ENCODE assay signal across 8 cellular contexts in genomic region chr2:95314964-95315611, GRCh38. TPM values are rescaled to one million over a fixed set of nuclear protein-coding genes. Genes with fewer than 3 reads are reported as not detected.
DNase-seq lines count a peak whose midpoint lies in the region; ATAC-seq, FAIRE-seq and TF ChIP-seq lines count a peak whose summit lies in the region.

No MANE protein-coding gene starts in this region.

- no peaks in the 10 kb centered on the region for H3K9me3 Mint-ChIP-seq in activated T-cell treated with anti-CD3 and anti-CD28 coated beads, Interleukin-2, amount 50 U/mL, for 72 hours
- no peaks in the 10 kb centered on the region for H3K9me3 Mint-ChIP-seq in activated T-helper 17 cell treated with anti-CD3 and anti-CD28 coated beads, Interleukin-2, amount 50 U/mL, for 72 hours
- H3K9me3 Mint-ChIP-seq in activated CD4-positive, alpha-beta T cell treated with anti-CD3 and anti-CD28 coated beads, Interleukin-2, amount 10 ng/mL, durations not matched to agents 24 days and 14 days = no peaks in the 10 kb centered on the region

- no peak for ATAC-seq in lung (ENCODE audit: insufficient read depth, low FRiP score)
- no peak for ATAC-seq in activated T-cell treated with anti-CD3 and anti-CD28 coated beads, Interleukin-2, amount 50 U/mL, for 72 hours (replicated peaks in 1 of 2)
- ATAC-seq in activated T-helper 17 cell treated with anti-CD3 and anti-CD28 coated beads, Interleukin-2, amount 50 U/mL, for 72 hours (replicated peaks) = no peak

- H3K36me3 ChIP-seq in MG63 (no peaks in the 10 kb centered on the region), bronchial epithelial cell (ENCODE audit: control insufficient read depth, insufficient read depth, low read length) (no peaks in the 10 kb centered on the region), lung (ENCODE audit: control insufficient read depth in 2 of 2, insufficient read depth in 2 of 2, low read length in 2 of 2) (no peaks in the 10 kb centered on the region)

- no peaks in the 10 kb centered on the region for H3K27me3 Mint-ChIP-seq in activated T-cell treated with anti-CD3 and anti-CD28 coated beads, Interleukin-2, amount 50 U/mL, for 72 hours (ENCODE audit: low read depth)
- H3K27me3 Mint-ChIP-seq in activated T-helper 17 cell treated with anti-CD3 and anti-CD28 coated beads, Interleukin-2, amount 50 U/mL, for 72 hours = peaks cover 6% of the 10 kb centered on the region
- H3K27me3 Mint-ChIP-seq in activated CD4-positive, alpha-beta T cell treated with anti-CD3 and anti-CD28 coated beads, Interleukin-2, amount 10 ng/mL, durations not matched to agents 24 days and 14 days = no peaks in the 10 kb centered on the region

- H3K4me1 ChIP-seq in lung (ENCODE audit: control insufficient read depth in 2 of 2, insufficient read depth in 2 of 2, low read length in 2 of 2) = no peaks in the 10 kb centered on the region

- H3K27me3 ChIP-seq in MG63 = no peaks in the 10 kb centered on the region
- H3K27me3 ChIP-seq in bronchial epithelial cell (ENCODE audit: control insufficient read depth, insufficient read depth, low read length) = peaks cover 1% of the 10 kb centered on the region
- H3K27me3 ChIP-seq in lung (ENCODE audit: control insufficient read depth, insufficient read depth) = no peaks in the 10 kb centered on the region

- H3K27ac ChIP-seq in lung (ENCODE audit: low read depth in 1 of 2, low read length in 1 of 2) = no peak overlapping the region

- intact Hi-C loops in activated CD4-positive, alpha-beta T cell treated with anti-CD3 and anti-CD28 coated beads, Interleukin-2, amount 10 ng/mL, durations not matched to agents 24 days and 14 days (cut with micrococcal nuclease) = no loop called here

- no peaks in the 10 kb centered on the region for H3K4me1 Mint-ChIP-seq in activated T-cell treated with anti-CD3 and anti-CD28 coated beads, Interleukin-2, amount 50 U/mL, for 72 hours (ENCODE audit: low read depth)
- H3K4me1 Mint-ChIP-seq in activated T-helper 17 cell treated with anti-CD3 and anti-CD28 coated beads, Interleukin-2, amount 50 U/mL, for 72 hours = no peaks in the 10 kb centered on the region
- H3K4me1 Mint-ChIP-seq in activated CD4-positive, alpha-beta T cell treated with anti-CD3 and anti-CD28 coated beads, Interleukin-2, amount 10 ng/mL, durations not matched to agents 24 days and 14 days = no peaks in the 10 kb centered on the region

- 69 to 82% methylated on average over 16 of the region's 16 CpGs for WGBS in lung, 2 donors

- H3K4me3 ChIP-seq in MG63 (no peak overlapping the region), bronchial epithelial cell (ENCODE audit: low read depth, low read length) (no peak overlapping the region), lung (no peak overlapping the region)

- H3K27ac Mint-ChIP-seq in activated T-cell treated with anti-CD3 and anti-CD28 coated beads, Interleukin-2, amount 50 U/mL, for 72 hours = no peak overlapping the region
- H3K27ac Mint-ChIP-seq in activated T-helper 17 cell treated with anti-CD3 and anti-CD28 coated beads, Interleukin-2, amount 50 U/mL, for 72 hours = no peak overlapping the region
- no peak overlapping the region for H3K27ac Mint-ChIP-seq in activated CD4-positive, alpha-beta T cell treated with anti-CD3 and anti-CD28 coated beads, Interleukin-2, amount 10 ng/mL, durations not matched to agents 24 days and 14 days

- no peaks in the 10 kb centered on the region for H3K36me3 Mint-ChIP-seq in activated T-cell treated with anti-CD3 and anti-CD28 coated beads, Interleukin-2, amount 50 U/mL, for 72 hours (ENCODE audit: insufficient read depth in 2 of 2)
- H3K36me3 Mint-ChIP-seq in activated T-helper 17 cell treated with anti-CD3 and anti-CD28 coated beads, Interleukin-2, amount 50 U/mL, for 72 hours (ENCODE audit: low read depth) = no peaks in the 10 kb centered on the region
- H3K36me3 Mint-ChIP-seq in activated CD4-positive, alpha-beta T cell treated with anti-CD3 and anti-CD28 coated beads, Interleukin-2, amount 10 ng/mL, durations not matched to agents 24 days and 14 days (ENCODE audit: low read depth) = no peaks in the 10 kb centered on the region

- TF ChIP-seq CTCF in bronchial epithelial cell (IDR thresholded peaks at IDR 0.05; ENCODE audit: insufficient read depth, low read length, severe bottlenecking) = peak; percentile 95
- peak; percentile 33 for TF ChIP-seq CTCF in lung (IDR thresholded peaks at IDR 0.05; ENCODE audit: control extremely low read depth, extremely low read depth)

- H3K4me3 Mint-ChIP-seq in activated T-cell treated with anti-CD3 and anti-CD28 coated beads, Interleukin-2, amount 50 U/mL, for 72 hours = no peak overlapping the region
- H3K4me3 Mint-ChIP-seq in activated T-helper 17 cell treated with anti-CD3 and anti-CD28 coated beads, Interleukin-2, amount 50 U/mL, for 72 hours = no peak overlapping the region
- no peak overlapping the region for H3K4me3 Mint-ChIP-seq in activated CD4-positive, alpha-beta T cell treated with anti-CD3 and anti-CD28 coated beads, Interleukin-2, amount 10 ng/mL, durations not matched to agents 24 days and 14 days

- no peaks in the 10 kb centered on the region for H3K9me3 ChIP-seq in MG63
- no peaks in the 10 kb centered on the region for H3K9me3 ChIP-seq in lung (ENCODE audit: control insufficient read depth in 2 of 2, insufficient read depth in 1 of 2, low read length in 1 of 2)

- DNase-seq in ELR (ENCODE audit: low read depth) (peak; percentile 75), MG63 (peak; percentile 58), bronchial epithelial cell (ENCODE audit: low read depth) (peak; percentile 35), lung (ENCODE audit: low spot score) (peak; percentile 39), NK-92 (lab: John Stamatoyannopoulos, UW; ENCODE audit: unreplicated experiment) (no peak)
- no peak for DNase-seq in activated T-cell treated with anti-CD3 and anti-CD28 coated beads, Interleukin-2, amount 50 U/mL, for 72 hours
- DNase-seq in activated CD4-positive, alpha-beta T cell treated with anti-CD3 and anti-CD28 coated beads, Interleukin-2, amount 10 ng/mL, durations not matched to agents 24 days and 14 days = no peak

- no peak for FAIRE-seq in bronchial epithelial cell (lab: Jason Lieb, UNC)

RNA-seq across cellular contexts. Expression of gene KCNIP3, which starts 17.9 kb away (rescaled TPM):
- 7.7 and 14.1 TPM in 2 replicates for total RNA-seq in MG63 (2014; rRNA removed; shearing (Covaris generic); ENCODE audit: low replicate concordance)
- total RNA-seq in bronchial epithelial cell = under 0.01 and 0.51 TPM in 2 replicates
- total RNA-seq in lung = 1 to 10 TPM; 1.8 to 2.4 TPM
- 1 to 10 TPM; 1.8 to 2.7 TPM for polyA plus RNA-seq in lung
- total RNA-seq in activated T-cell treated with anti-CD3 and anti-CD28 coated beads, Interleukin-2, amount 50 U/mL, for 72 hours = not detected
- total RNA-seq in activated T-helper 17 cell treated with anti-CD3 and anti-CD28 coated beads, Interleukin-2, amount 50 U/mL, for 72 hours = not detected
- total RNA-seq in activated CD4-positive, alpha-beta T cell treated with anti-CD3 and anti-CD28 coated beads, Interleukin-2, amount 10 ng/mL, durations not matched to agents 24 days and 14 days = 0.28 TPM in 1 of 2 replicates, not detected in the other

RNA-seq across cellular contexts. Expression of gene PROM2, which starts 40.8 kb away (rescaled TPM):
- total RNA-seq in MG63 (2014; rRNA removed; shearing (Covaris generic); ENCODE audit: low replicate concordance) = 2.0 and 2.3 TPM in 2 replicates
- 10.8 and 41.6 TPM in 2 replicates for total RNA-seq in bronchial epithelial cell
- 10 to 100 TPM in 1 of 2 donors, 1 to 10 TPM in 1; 5.5 to 11.5 TPM for total RNA-seq in lung
- polyA plus RNA-seq in lung = 1 to 10 TPM; 4.1 to 4.9 TPM
- total RNA-seq in activated T-cell treated with anti-CD3 and anti-CD28 coated beads, Interleukin-2, amount 50 U/mL, for 72 hours = under 1 TPM; 0.38 to 0.39 TPM
- total RNA-seq in activated T-helper 17 cell treated with anti-CD3 and anti-CD28 coated beads, Interleukin-2, amount 50 U/mL, for 72 hours = under 1 TPM; 0.90 to 0.91 TPM
- total RNA-seq in activated CD4-positive, alpha-beta T cell treated with anti-CD3 and anti-CD28 coated beads, Interleukin-2, amount 10 ng/mL, durations not matched to agents 24 days and 14 days = 0.54 and 1.4 TPM in 2 replicates

Comparison
In these comparisons a context has a peak if more than half of its experiments do, and no peak if none do; other contexts are left out.
1. DNase-seq: peak in ELR (single experiment), MG63 (single experiment), bronchial epithelial cell (single experiment) and lung (single experiment); none in activated T-cell treated with anti-CD3 and anti-CD28 coated beads, Interleukin-2, amount 50 U/mL, for 72 hours (0 of 2), NK-92 (single experiment) and activated CD4-positive, alpha-beta T cell treated with anti-CD3 and anti-CD28 coated beads, Interleukin-2, amount 10 ng/mL, durations not matched to agents 24 days and 14 days (single experiment).